Comparison of ENCODE assay signal across 23 cellular contexts in genomic region chr3:144045766-144046165, GRCh38.
A peak's percentile ranks its signal among the peaks of the same experiment; 100 is the strongest.
DNase-seq lines count a peak whose midpoint lies in the region; ATAC-seq and TF ChIP-seq lines count a peak whose summit lies in the region.
"Had no signal": no experiment of that assay in that cellular context is flagged by ENCODE, and none has a peak within 500 bp of the region (broad histone marks: within the 10 kb centered on the region; RNA-seq: fewer than 3 reads in every experiment).

No MANE protein-coding gene starts in this region.

- no peak for ATAC-seq in esophagus mucosa
- no peak for ATAC-seq in HG02973 (IDR thresholded peaks at IDR 0.05; ENCODE audit: unreplicated experiment)
- ATAC-seq: HCT116, HepG2, K562 had no signal

- DNase-seq in EL: peak; percentile 40
- DNase-seq in LHCN-M2 (ENCODE audit: low read depth): peak; percentile 27
- peak; percentile 14 for DNase-seq in brain microvascular endothelial cell
- DNase-seq in hepatic stellate cell (ENCODE audit: low spot score): peak; percentile 4
- DNase-seq in AG08395 (ENCODE audit: low spot score): no peak
- DNase-seq in cerebellum (ENCODE audit: low spot score): no peak
- DNase-seq: 8988T; CD4-positive, CD25-positive, alpha-beta regulatory T cell; Kasumi-1; MM.1S; NCI-H2029 treated with DMSO at 0.1 percent for 48 hours; NCI-H446 treated with DMSO at 0.1 percent for 48 hours; NCI-H526; NCI-H82; Right ventricle myocardium superior; RPMI8226 had no signal

- H3K27ac ChIP-seq in brain microvascular endothelial cell: no peak overlapping the region
- H3K27ac ChIP-seq: BLaER1, SJSA1 had no signal

- H3K27me3 ChIP-seq in brain microvascular endothelial cell (replicated peaks): no peaks in the 10 kb centered on the region
- H3K27me3 ChIP-seq: BLaER1, SJSA1 had no signal

- H3K4me3 ChIP-seq in brain microvascular endothelial cell (ENCODE audit: low read depth, low read length): no peak overlapping the region
- H3K4me3 ChIP-seq: BLaER1, K562, SJSA1 had no signal

- in situ Hi-C loops in brain microvascular endothelial cell (cut with HindIII; ENCODE audit: low pct_ligation_motif_present, low sequenced_read_pairs): no loop called here

- H3K36me3 ChIP-seq in brain microvascular endothelial cell (replicated peaks): no peaks in the 10 kb centered on the region
- H3K36me3 ChIP-seq: BLaER1, SJSA1 had no signal

- no peak for TF ChIP-seq CTCF in brain microvascular endothelial cell (IDR thresholded peaks at IDR 0.05; ENCODE audit: low read depth, low read length, missing control alignments)

Comparison
In these comparisons a context has a peak if more than half of its experiments do, and no peak if none do; other contexts are left out.
1. DNase-seq: peak in EL (single experiment), LHCN-M2 (single experiment), brain microvascular endothelial cell (single experiment) and hepatic stellate cell (single experiment); none in AG08395 (single experiment) and cerebellum (single experiment).